ENCODE assay signal across 20 cellular contexts in the genomic region with DNA sequence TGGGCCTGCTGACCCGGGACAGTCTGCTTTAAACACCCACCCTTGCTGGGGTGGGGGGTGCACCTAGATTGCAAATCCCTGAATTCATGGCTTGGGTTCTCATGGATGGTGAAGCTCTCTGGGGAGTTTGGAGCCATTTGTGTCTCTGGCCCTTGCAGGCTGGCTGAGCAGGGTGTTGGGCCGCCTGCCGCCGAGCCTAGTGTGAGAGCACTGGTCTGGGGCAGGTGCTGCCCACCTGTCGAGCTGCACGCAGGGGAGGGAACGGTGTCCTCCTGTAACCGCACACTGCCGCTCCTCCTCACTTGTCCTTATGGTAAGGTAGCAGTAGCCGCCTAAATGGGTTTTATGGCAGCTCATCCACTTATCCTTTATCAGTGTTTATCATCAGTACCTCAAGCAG.
DNase-seq lines count a peak whose midpoint lies in the region; ATAC-seq and TF ChIP-seq lines count a peak whose summit lies in the region.
"Had no signal": no experiment of that assay in that cellular context is flagged by ENCODE, and none has a peak within 500 bp of the region (broad histone marks: within the 10 kb centered on the region; RNA-seq: fewer than 3 reads in every experiment).

No MANE protein-coding gene starts in this region.

- H3K9me3 Mint-ChIP-seq in activated naive CD4-positive, alpha-beta T cell treated with anti-CD3 and anti-CD28 coated beads, Interleukin-2, amount 50 U/mL, for 72 hours: no peaks in the 10 kb centered on the region
- peaks cover 4% of the 10 kb centered on the region for H3K9me3 Mint-ChIP-seq in WTC11
- no peaks in the 10 kb centered on the region for H3K9me3 Mint-ChIP-seq in naive B cell
- H3K9me3 Mint-ChIP-seq: stimulated activated naive CD8-positive, alpha-beta T cell treated with anti-CD3 and anti-CD28 coated beads, Interleukin-15, amount 100 ng/mL, for 72 hours had no signal

- no peak overlapping the region for H2AFZ ChIP-seq in hepatocyte

- H3K4me2 ChIP-seq in hepatocyte: no peak overlapping the region

- H3K9me2 ChIP-seq in hepatocyte (replicated peaks; ENCODE audit: insufficient read depth): no peaks in the 10 kb centered on the region

- H3K4me1 ChIP-seq in hepatocyte (ENCODE audit: insufficient read depth): no peaks in the 10 kb centered on the region

- 98% methylated on average over 10 of the region's 10 CpGs for WGBS in hepatocyte (ENCODE audit: low lambda C conversion rate, missing lambda C conversion rate)

- H3K27ac ChIP-seq in hepatocyte: no peak overlapping the region
- H3K27ac ChIP-seq: epithelial cell of prostate, gastrocnemius medialis, transverse colon had no signal

- POLR2A ChIA-PET in WTC11 (lab: Charles Lee): interaction anchor here (0.6 kb wide), 1 partner anchor 175 kb away, joined by 5 read pairs; no protein-coding TSS in a partner anchor

- no peak for ATAC-seq in activated naive CD4-positive, alpha-beta T cell treated with anti-CD3 and anti-CD28 coated beads, Interleukin-2, amount 50 U/mL, for 72 hours
- no peak for ATAC-seq in WTC11
- ATAC-seq in naive B cell (ENCODE audit: low read depth in 2 of 2): no peak
- ATAC-seq: gastrocnemius medialis; HCT116; naive thymus-derived CD4-positive, alpha-beta T cell; stimulated activated naive CD8-positive, alpha-beta T cell treated with anti-CD3 and anti-CD28 coated beads, Interleukin-15, amount 100 ng/mL, for 72 hours had no signal

- H3K27ac Mint-ChIP-seq in activated naive CD4-positive, alpha-beta T cell treated with anti-CD3 and anti-CD28 coated beads, Interleukin-2, amount 50 U/mL, for 72 hours: peak overlapping the region; percentile 36 to 60
- H3K27ac Mint-ChIP-seq in WTC11 (peak overlapping the region; percentile 28), naive B cell (peak overlapping the region in 4 of 6 donors; percentile 15 to 91 (median 65))

- H3K4me3 ChIP-seq in hepatocyte: no peak overlapping the region
- H3K4me3 ChIP-seq: gastrocnemius medialis, transverse colon had no signal

- H3K27me3 Mint-ChIP-seq in WTC11 (ENCODE audit: low read depth): no peaks in the 10 kb centered on the region
- no peaks in the 10 kb centered on the region for H3K27me3 Mint-ChIP-seq in naive B cell
- H3K27me3 Mint-ChIP-seq: naive thymus-derived CD4-positive, alpha-beta T cell; stimulated activated naive CD8-positive, alpha-beta T cell treated with anti-CD3 and anti-CD28 coated beads, Interleukin-15, amount 100 ng/mL, for 72 hours had no signal

- CTCF ChIA-PET in WTC11 (lab: Charles Lee): no interaction called here

- DNase-seq in activated naive CD4-positive, alpha-beta T cell treated with anti-CD3 and anti-CD28 coated beads, Interleukin-2, amount 50 U/mL, for 72 hours (ENCODE audit: low spot score in 2 of 2): no peak
- no peak for DNase-seq in activated naive CD4-positive, alpha-beta T cell treated with anti-CD3 and anti-CD28 coated beads, Interleukin-2, amount 50 U/mL, for 16 hours
- DNase-seq in WTC11 (ENCODE audit: low spot score): no peak
- no peak for DNase-seq in naive B cell
- no peak for DNase-seq in T1000 (lab: John Stamatoyannopoulos, UW)
- DNase-seq in HPDE6-E6E7 (ENCODE audit: extremely low spot score): no peak
- no peak for DNase-seq in hepatocyte (ENCODE audit: low spot score)
- DNase-seq: AML-193; COR-L47; dermis blood vessel endothelial cell; gastrocnemius medialis; mammary epithelial cell; MM.1S; naive thymus-derived CD4-positive, alpha-beta T cell; NCI-H1436 treated with DMSO at 0.1 percent for 48 hours; NCI-H345; stimulated activated naive CD8-positive, alpha-beta T cell treated with anti-CD3 and anti-CD28 coated beads, Interleukin-15, amount 100 ng/mL, for 72 hours; transverse colon had no signal

- peaks cover 29 to 37% of the 10 kb centered on the region in 2 donors for H3K36me3 Mint-ChIP-seq in activated naive CD4-positive, alpha-beta T cell treated with anti-CD3 and anti-CD28 coated beads, Interleukin-2, amount 50 U/mL, for 72 hours
- H3K36me3 Mint-ChIP-seq in WTC11 (peaks cover 90% of the 10 kb centered on the region), naive B cell (peaks cover 24 to 32% of the 10 kb centered on the region in 2 donors)

- H3K79me2 ChIP-seq in hepatocyte: no peaks in the 10 kb centered on the region

- peaks cover 31% of the 10 kb centered on the region for H3K4me1 Mint-ChIP-seq in WTC11
- peaks cover 0 to 15% (median 7%) of the 10 kb centered on the region in 3 donors for H3K4me1 Mint-ChIP-seq in naive B cell

- no peaks in the 10 kb centered on the region for H3K27me3 ChIP-seq in hepatocyte
- H3K27me3 ChIP-seq: gastrocnemius medialis, transverse colon had no signal

- H3K9me3 ChIP-seq in hepatocyte (ENCODE audit: low read depth): no peaks in the 10 kb centered on the region
- H3K9me3 ChIP-seq: gastrocnemius medialis, transverse colon had no signal

- no peak overlapping the region for H3K4me3 Mint-ChIP-seq in WTC11
- no peak overlapping the region for H3K4me3 Mint-ChIP-seq in naive B cell
- H3K4me3 Mint-ChIP-seq: naive thymus-derived CD4-positive, alpha-beta T cell; stimulated activated naive CD8-positive, alpha-beta T cell treated with anti-CD3 and anti-CD28 coated beads, Interleukin-15, amount 100 ng/mL, for 72 hours had no signal

- H3K36me3 ChIP-seq in hepatocyte (replicated peaks; ENCODE audit: insufficient read depth, low read depth): no peaks in the 10 kb centered on the region

- no peaks in the 10 kb centered on the region for H4K20me1 ChIP-seq in hepatocyte (ENCODE audit: insufficient read depth, poor library complexity, severe bottlenecking)

- no peak for TF ChIP-seq CTCF in WTC11 (IDR thresholded peaks at IDR 0.05)
- no peak for TF ChIP-seq CTCF in hepatocyte (IDR thresholded peaks at IDR 0.05; ENCODE audit: poor library complexity)

TF ChIP-seq in WTC11, 78 proteins besides CTCF, POLR2A, EP300 and RAD21 (continues in another document):
- no peak for TF ChIP-seq KAT7 (CRISPR knock-in tag; IDR thresholded peaks at IDR 0.05; ENCODE audit: borderline replicate concordance)
- TF ChIP-seq, protein P1, sequence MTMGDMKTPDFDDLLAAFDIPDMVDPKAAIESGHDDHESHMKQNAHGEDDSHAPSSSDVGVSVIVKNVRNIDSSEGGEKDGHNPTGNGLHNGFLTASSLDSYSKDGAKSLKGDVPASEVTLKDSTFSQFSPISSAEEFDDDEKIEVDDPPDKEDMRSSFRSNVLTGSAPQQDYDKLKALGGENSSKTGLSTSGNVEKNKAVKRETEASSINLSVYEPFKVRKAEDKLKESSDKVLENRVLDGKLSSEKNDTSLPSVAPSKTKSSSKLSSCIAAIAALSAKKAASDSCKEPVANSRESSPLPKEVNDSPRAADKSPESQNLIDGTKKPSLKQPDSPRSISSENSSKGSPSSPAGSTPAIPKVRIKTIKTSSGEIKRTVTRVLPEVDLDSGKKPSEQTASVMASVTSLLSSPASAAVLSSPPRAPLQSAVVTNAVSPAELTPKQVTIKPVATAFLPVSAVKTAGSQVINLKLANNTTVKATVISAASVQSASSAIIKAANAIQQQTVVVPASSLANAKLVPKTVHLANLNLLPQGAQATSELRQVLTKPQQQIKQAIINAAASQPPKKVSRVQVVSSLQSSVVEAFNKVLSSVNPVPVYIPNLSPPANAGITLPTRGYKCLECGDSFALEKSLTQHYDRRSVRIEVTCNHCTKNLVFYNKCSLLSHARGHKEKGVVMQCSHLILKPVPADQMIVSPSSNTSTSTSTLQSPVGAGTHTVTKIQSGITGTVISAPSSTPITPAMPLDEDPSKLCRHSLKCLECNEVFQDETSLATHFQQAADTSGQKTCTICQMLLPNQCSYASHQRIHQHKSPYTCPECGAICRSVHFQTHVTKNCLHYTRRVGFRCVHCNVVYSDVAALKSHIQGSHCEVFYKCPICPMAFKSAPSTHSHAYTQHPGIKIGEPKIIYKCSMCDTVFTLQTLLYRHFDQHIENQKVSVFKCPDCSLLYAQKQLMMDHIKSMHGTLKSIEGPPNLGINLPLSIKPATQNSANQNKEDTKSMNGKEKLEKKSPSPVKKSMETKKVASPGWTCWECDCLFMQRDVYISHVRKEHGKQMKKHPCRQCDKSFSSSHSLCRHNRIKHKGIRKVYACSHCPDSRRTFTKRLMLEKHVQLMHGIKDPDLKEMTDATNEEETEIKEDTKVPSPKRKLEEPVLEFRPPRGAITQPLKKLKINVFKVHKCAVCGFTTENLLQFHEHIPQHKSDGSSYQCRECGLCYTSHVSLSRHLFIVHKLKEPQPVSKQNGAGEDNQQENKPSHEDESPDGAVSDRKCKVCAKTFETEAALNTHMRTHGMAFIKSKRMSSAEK (CRISPR knock-in tag; IDR thresholded peaks at IDR 0.05; ENCODE audit: borderline replicate concordance): no peak
- TF ChIP-seq, protein P2, sequence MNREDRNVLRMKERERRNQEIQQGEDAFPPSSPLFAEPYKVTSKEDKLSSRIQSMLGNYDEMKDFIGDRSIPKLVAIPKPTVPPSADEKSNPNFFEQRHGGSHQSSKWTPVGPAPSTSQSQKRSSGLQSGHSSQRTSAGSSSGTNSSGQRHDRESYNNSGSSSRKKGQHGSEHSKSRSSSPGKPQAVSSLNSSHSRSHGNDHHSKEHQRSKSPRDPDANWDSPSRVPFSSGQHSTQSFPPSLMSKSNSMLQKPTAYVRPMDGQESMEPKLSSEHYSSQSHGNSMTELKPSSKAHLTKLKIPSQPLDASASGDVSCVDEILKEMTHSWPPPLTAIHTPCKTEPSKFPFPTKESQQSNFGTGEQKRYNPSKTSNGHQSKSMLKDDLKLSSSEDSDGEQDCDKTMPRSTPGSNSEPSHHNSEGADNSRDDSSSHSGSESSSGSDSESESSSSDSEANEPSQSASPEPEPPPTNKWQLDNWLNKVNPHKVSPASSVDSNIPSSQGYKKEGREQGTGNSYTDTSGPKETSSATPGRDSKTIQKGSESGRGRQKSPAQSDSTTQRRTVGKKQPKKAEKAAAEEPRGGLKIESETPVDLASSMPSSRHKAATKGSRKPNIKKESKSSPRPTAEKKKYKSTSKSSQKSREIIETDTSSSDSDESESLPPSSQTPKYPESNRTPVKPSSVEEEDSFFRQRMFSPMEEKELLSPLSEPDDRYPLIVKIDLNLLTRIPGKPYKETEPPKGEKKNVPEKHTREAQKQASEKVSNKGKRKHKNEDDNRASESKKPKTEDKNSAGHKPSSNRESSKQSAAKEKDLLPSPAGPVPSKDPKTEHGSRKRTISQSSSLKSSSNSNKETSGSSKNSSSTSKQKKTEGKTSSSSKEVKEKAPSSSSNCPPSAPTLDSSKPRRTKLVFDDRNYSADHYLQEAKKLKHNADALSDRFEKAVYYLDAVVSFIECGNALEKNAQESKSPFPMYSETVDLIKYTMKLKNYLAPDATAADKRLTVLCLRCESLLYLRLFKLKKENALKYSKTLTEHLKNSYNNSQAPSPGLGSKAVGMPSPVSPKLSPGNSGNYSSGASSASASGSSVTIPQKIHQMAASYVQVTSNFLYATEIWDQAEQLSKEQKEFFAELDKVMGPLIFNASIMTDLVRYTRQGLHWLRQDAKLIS (CRISPR knock-in tag; IDR thresholded peaks at IDR 0.05; ENCODE audit: borderline replicate concordance): no peak
- TF ChIP-seq NR1H2 (CRISPR knock-in tag; IDR thresholded peaks at IDR 0.05): no peak
